ENCODE assay signal across 1 cellular context in genomic region chr3:127754411-127755304, GRCh38.
TF ChIP-seq lines count a peak whose summit lies in the region.

No MANE protein-coding gene starts in this region.

TF ChIP-seq in HepG2, 621 proteins besides CTCF, POLR2A, EP300 and RAD21 (continued from another document):
- TF ChIP-seq, protein P1, sequence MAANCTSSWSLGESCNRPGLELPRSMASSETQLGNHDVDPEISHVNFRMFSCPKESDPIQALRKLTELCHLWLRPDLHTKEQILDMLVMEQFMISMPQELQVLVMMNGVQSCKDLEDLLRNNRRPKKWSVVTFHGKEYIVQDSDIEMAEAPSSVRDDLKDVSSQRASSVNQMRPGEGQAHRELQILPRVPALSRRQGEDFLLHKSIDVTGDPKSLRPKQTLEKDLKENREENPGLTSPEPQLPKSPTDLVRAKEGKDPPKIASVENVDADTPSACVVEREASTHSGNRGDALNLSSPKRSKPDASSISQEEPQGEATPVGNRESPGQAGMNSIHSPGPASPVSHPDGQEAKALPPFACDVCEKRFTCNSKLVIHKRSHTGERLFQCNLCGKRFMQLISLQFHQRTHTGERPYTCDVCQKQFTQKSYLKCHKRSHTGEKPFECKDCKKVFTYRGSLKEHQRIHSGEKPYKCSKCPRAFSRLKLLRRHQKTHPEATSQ (CRISPR knock-in tag; IDR thresholded peaks at IDR 0.05; ENCODE audit: borderline replicate concordance): no peak
- no peak for TF ChIP-seq ZNF251 (CRISPR knock-in tag; IDR thresholded peaks at IDR 0.05)
- TF ChIP-seq TEF (CRISPR knock-in tag; IDR thresholded peaks at IDR 0.05): no peak
- TF ChIP-seq KDM3A (CRISPR knock-in tag; IDR thresholded peaks at IDR 0.05; ENCODE audit: low read depth): no peak
- no peak for TF ChIP-seq SP140L (CRISPR knock-in tag; IDR thresholded peaks at IDR 0.05; ENCODE audit: borderline replicate concordance)
- TF ChIP-seq, protein P2, sequence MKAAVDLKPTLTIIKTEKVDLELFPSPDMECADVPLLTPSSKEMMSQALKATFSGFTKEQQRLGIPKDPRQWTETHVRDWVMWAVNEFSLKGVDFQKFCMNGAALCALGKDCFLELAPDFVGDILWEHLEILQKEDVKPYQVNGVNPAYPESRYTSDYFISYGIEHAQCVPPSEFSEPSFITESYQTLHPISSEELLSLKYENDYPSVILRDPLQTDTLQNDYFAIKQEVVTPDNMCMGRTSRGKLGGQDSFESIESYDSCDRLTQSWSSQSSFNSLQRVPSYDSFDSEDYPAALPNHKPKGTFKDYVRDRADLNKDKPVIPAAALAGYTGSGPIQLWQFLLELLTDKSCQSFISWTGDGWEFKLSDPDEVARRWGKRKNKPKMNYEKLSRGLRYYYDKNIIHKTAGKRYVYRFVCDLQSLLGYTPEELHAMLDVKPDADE (CRISPR knock-in tag; IDR thresholded peaks at IDR 0.05): no peak
- no peak for TF ChIP-seq ZNF468 (CRISPR knock-in tag; IDR thresholded peaks at IDR 0.05)
- no peak for TF ChIP-seq GATAD2A (CRISPR knock-in tag; IDR thresholded peaks at IDR 0.05)
- TF ChIP-seq RELA (CRISPR knock-in tag; IDR thresholded peaks at IDR 0.05): no peak
- TF ChIP-seq GLI4 (CRISPR knock-in tag; IDR thresholded peaks at IDR 0.05; ENCODE audit: borderline replicate concordance): no peak
